Comparison of ENCODE assay signal across 20 cellular contexts in genomic region chr1:230300322-230301301, GRCh38.
DNase-seq lines count a peak whose midpoint lies in the region; ATAC-seq, FAIRE-seq and TF ChIP-seq lines count a peak whose summit lies in the region.
"Had no signal": no experiment of that assay in that cellular context is flagged by ENCODE, and none has a peak within 500 bp of the region (broad histone marks: within the 10 kb centered on the region; RNA-seq: fewer than 3 reads in every experiment).

No MANE protein-coding gene starts in this region.

- ATAC-seq in K562, result peak; percentile 17
- no peak for ATAC-seq in GM18909 (IDR thresholded peaks at IDR 0.05; ENCODE audit: poor library complexity, unreplicated experiment)
- ATAC-seq: foreskin keratinocyte had no signal

- 0 out of 2 replicates have a peak, but pooled peaks cover 2% of the 10 kb centered on the region for H3F3A ChIP-seq in DOHH2 (ENCODE audit: control insufficient read depth, insufficient read depth)

- in situ Hi-C loops in K562 (cut with MboI), result loop anchor here (10.0 to 25.0 kb wide), 2 partner anchors 588 to 1046 kb away; no protein-coding TSS in a partner anchor

- H3K79me2 ChIP-seq in DOHH2 (ENCODE audit: control insufficient read depth, low read length) (no peaks in the 10 kb centered on the region), K562 (ENCODE audit: control insufficient read depth, insufficient read depth, low read length) (no peaks in the 10 kb centered on the region)

- H3K4me3 ChIP-seq in DOHH2 (ENCODE audit: low read length) (peak overlapping the region; percentile 18), K562 (no peak overlapping the region)
- H3K4me3 ChIP-seq: dorsolateral prefrontal cortex, thoracic aorta had no signal

- no peaks in the 10 kb centered on the region for H3K9me1 ChIP-seq in K562 (ENCODE audit: control insufficient read depth, insufficient read depth, low read length)

- peak; percentile 96 for DNase-seq in NCI-H2107 treated with DMSO at 0.1 percent for 48 hours (lab: John Stamatoyannopoulos, UW; ENCODE audit: unreplicated experiment)
- no peak for DNase-seq in K562 (ENCODE audit: extremely low read depth in 1 of 4, low spot score in 3 of 4)
- peak; percentile 71 for DNase-seq in posterior vena cava (ENCODE audit: low spot score)
- no peak for DNase-seq in NCI-H1092 (lab: John Stamatoyannopoulos, UW)
- DNase-seq in NCI-H82 (lab: John Stamatoyannopoulos, UW), result no peak
- no peak for DNase-seq in occipital lobe (lab: John Stamatoyannopoulos, UW)
- DNase-seq: activated CD4-positive, alpha-beta T cell treated with anti-CD3 and anti-CD28 coated beads, Interleukin-2, amount 10 ng/mL, durations not matched to agents 7 days and 5 days; activated CD8-positive, alpha-beta memory T cell treated with anti-CD3 and anti-CD28 coated beads, Interleukin-2, amount 50 U/mL, for 4 hours; foreskin keratinocyte; GOT3; Karpas-422; NCI-H1048; NCI-H226 had no signal

- no peak for FAIRE-seq in K562 (lab: Jason Lieb, UNC)
- FAIRE-seq: GM18507, TTC549 had no signal

- no TSS peak for BruUV-seq in K562 (replicated peaks; lab: Mats Ljungman, UMichigan)

- no peak for TF ChIP-seq RAD21 in K562 (CRISPR knock-in tag; conservative IDR thresholded peaks at IDR 0.05 in 1 of 2, IDR thresholded peaks at IDR 0.05 in 1 of 2)

- no peak for TF ChIP-seq POLR2A in K562 (conservative IDR thresholded peaks at IDR 0.05)

- WGBS in K562 (ENCODE audit: insufficient coverage, low coverage, missing lambda C conversion rate), result 5% methylated on average over 25 of the region's 26 CpGs

- no peaks in the 10 kb centered on the region for H3K27me3 ChIP-seq in DOHH2 (ENCODE audit: control insufficient read depth, low read length)
- peaks cover 44 to 57% of the 10 kb centered on the region in 2 experiments for H3K27me3 ChIP-seq in K562 (ENCODE audit: control insufficient read depth in 2 of 2, insufficient read depth in 2 of 2, low read length in 2 of 2)
- H3K27me3 ChIP-seq: dorsolateral prefrontal cortex had no signal

- H3K4me1 ChIP-seq in DOHH2 (ENCODE audit: control insufficient read depth, low read length) (peaks cover 31% of the 10 kb centered on the region), K562 (replicated peaks in 1 of 2; ENCODE audit: control insufficient read depth in 2 of 2, insufficient read depth in 2 of 2, low read length in 2 of 2) (no peaks in the 10 kb centered on the region)
- H3K4me1 ChIP-seq: foreskin keratinocyte had no signal

- no peaks in the 10 kb centered on the region for H3K36me3 ChIP-seq in DOHH2 (ENCODE audit: control insufficient read depth, low read length)
- H3K36me3 ChIP-seq in K562 (ENCODE audit: control insufficient read depth, insufficient read depth, low read length), result no peaks in the 10 kb centered on the region
- H3K36me3 ChIP-seq: thoracic aorta had no signal

- no peaks in the 10 kb centered on the region for H3K9me2 ChIP-seq in DOHH2 (replicated peaks; ENCODE audit: control insufficient read depth, low read length)

- H3K9me3 ChIP-seq in DOHH2 (ENCODE audit: control insufficient read depth, insufficient read depth, low read length) (no peaks in the 10 kb centered on the region), K562 (replicated peaks; ENCODE audit: control insufficient read depth, insufficient read depth, low read depth, low read length) (no peaks in the 10 kb centered on the region)
- H3K9me3 ChIP-seq: thoracic aorta had no signal

- H3K27ac ChIP-seq in DOHH2 (ENCODE audit: low read depth, low read length), result peak overlapping the region; percentile 40
- no peak overlapping the region for H3K27ac ChIP-seq in K562 (ENCODE audit: extremely low read depth, low read depth, low read length)
- H3K27ac ChIP-seq: dorsolateral prefrontal cortex, epithelial cell of prostate, foreskin keratinocyte, thoracic aorta had no signal

- intact Hi-C loops in K562 (cut with micrococcal nuclease) (no loop called here), posterior vena cava (cut with DNase I) (no loop called here)

- no peak overlapping the region for H2AFZ ChIP-seq in K562 (ENCODE audit: low read depth, low read length)

- TF ChIP-seq CTCF in DOHH2 (IDR thresholded peaks at IDR 0.05; ENCODE audit: low read depth, low read length, poor library complexity, severe bottlenecking) (no peak), K562 (IDR thresholded peaks at IDR 0.05 in 2 of 3, conservative IDR thresholded peaks at IDR 0.05 in 1 of 3; ENCODE audit: insufficient read depth in 2 of 3, low read depth in 1 of 3, low read length in 3 of 3) (no peak)

- TF ChIP-seq EP300 in K562 (IDR thresholded peaks at IDR 0.05; ENCODE audit: low read length), result no peak

- H3K4me2 ChIP-seq in DOHH2 (ENCODE audit: low read length) (peak overlapping the region; percentile 50), K562 (ENCODE audit: insufficient read depth, low read length) (no peak overlapping the region)

- no peaks in the 10 kb centered on the region for H4K20me1 ChIP-seq in DOHH2 (ENCODE audit: control insufficient read depth, insufficient read depth, low read depth, low read length)
- 0 out of 2 replicates have a peak, but pooled peaks cover 3% of the 10 kb centered on the region for H4K20me1 ChIP-seq in K562 (replicated peaks; ENCODE audit: control insufficient read depth, insufficient read depth, low read length)

- CTCF ChIA-PET in K562 (lab: Yijun Ruan, JAX; ENCODE audit: low intra/inter-chr PET ratio), result interaction anchor here (0.7 kb wide), 1 partner anchor 416 kb away, joined by 3 read pairs; no protein-coding TSS in a partner anchor

- H3K9ac ChIP-seq in K562 (ENCODE audit: insufficient read depth in 1 of 2, low read depth in 2 of 2, low read length in 2 of 2), result no peak overlapping the region

- POLR2A ChIA-PET in K562 (lab: Yijun Ruan, JAX), result interaction anchor here (0.6 kb wide), 1 partner anchor 585 kb away, joined by 3 read pairs; no protein-coding TSS in a partner anchor

TF ChIP-seq in K562, 482 proteins besides CTCF, POLR2A, EP300 and RAD21:
- TF ChIP-seq ZNF764 (CRISPR knock-in tag; IDR thresholded peaks at IDR 0.05; ENCODE audit: low read depth), result no peak

Comparison
In these comparisons a context has a peak if more than half of its experiments do, and no peak if none do; other contexts are left out.
1. DNase-seq: peak in NCI-H2107 treated with DMSO at 0.1 percent for 48 hours (single experiment) and posterior vena cava (single experiment); none in K562 (0 of 4), NCI-H1092 (single experiment), NCI-H82 (single experiment) and occipital lobe (single experiment).